In genomic region chr1:233040494-233040893, GRCh38 we compare ENCODE assay signal across 24 cellular contexts.
"Had no signal": no experiment of that assay in that cellular context is flagged by ENCODE, and none has a peak within 500 bp of the region (broad histone marks: within the 10 kb centered on the region; RNA-seq: fewer than 3 reads in every experiment).

No MANE protein-coding gene starts in this region.

- H3K27ac Mint-ChIP-seq: mesothelial cell of epicardium, naive B cell had no signal

- H3K9me3 Mint-ChIP-seq: mesothelial cell of epicardium had no signal

- H3K4me3 ChIP-seq: coronary artery, dorsolateral prefrontal cortex, esophagus squamous epithelium, gastrocnemius medialis, heart right ventricle, left lung, lower lobe of right lung, mucosa of descending colon had no signal

- H3K27me3 ChIP-seq: dorsolateral prefrontal cortex, esophagus squamous epithelium, gastrocnemius medialis, heart right ventricle, left lung had no signal

- H3K9me3 ChIP-seq: esophagus squamous epithelium, gastrocnemius medialis, heart right ventricle, left lung, lower lobe of right lung, mucosa of descending colon had no signal

- H3K27ac ChIP-seq: coronary artery, dorsolateral prefrontal cortex, epithelial cell of prostate, esophagus squamous epithelium, gastrocnemius medialis, heart right ventricle, left lung, lower lobe of right lung had no signal

- H3K4me1 Mint-ChIP-seq: naive B cell had no signal

- H3K4me3 Mint-ChIP-seq: mesothelial cell of epicardium had no signal

- DNase-seq: dermis blood vessel endothelial cell; dorsolateral prefrontal cortex; effector CD4-positive, alpha-beta T cell; effector memory CD4-positive, alpha-beta T cell; erythroblast; esophagus squamous epithelium; foreskin fibroblast; foreskin melanocyte; gastrocnemius medialis; glutamatergic neuron; head of caudate nucleus; heart right ventricle; hippocampal formation; left cardiac atrium; left lung; left ventricle myocardium superior; lower lobe of right lung; mesenchymal stem cell; mucosa of descending colon; naive B cell had no signal

- H3K36me3 ChIP-seq: esophagus squamous epithelium, gastrocnemius medialis, heart right ventricle, left lung, lower lobe of right lung had no signal

- ATAC-seq: esophagus mucosa, gastrocnemius medialis, heart right ventricle, left cardiac atrium, left lung, left ventricle myocardium superior, lower lobe of right lung, mucosa of descending colon had no signal

- H3K4me1 ChIP-seq: gastrocnemius medialis, heart right ventricle, left lung, lower lobe of right lung had no signal
